ENCODE assay signal across 2 cellular contexts in genomic region chr17:38996660-38997337, GRCh38.
TF ChIP-seq lines count a peak whose summit lies in the region.

No MANE protein-coding gene starts in this region.

TF ChIP-seq in A549, 52 proteins besides CTCF, POLR2A, EP300 and RAD21:
- TF ChIP-seq REST (IDR thresholded peaks at IDR 0.05), result no peak
- 0 out of 2 replicates have a peak, but pooled peaks have one; percentile 21 for TF ChIP-seq FOXS1 (CRISPR knock-in tag; IDR thresholded peaks at IDR 0.05)

TF ChIP-seq in K562, 482 proteins besides CTCF, POLR2A, EP300 and RAD21 (continued from another document and continues in another):
- TF ChIP-seq, protein P1, sequence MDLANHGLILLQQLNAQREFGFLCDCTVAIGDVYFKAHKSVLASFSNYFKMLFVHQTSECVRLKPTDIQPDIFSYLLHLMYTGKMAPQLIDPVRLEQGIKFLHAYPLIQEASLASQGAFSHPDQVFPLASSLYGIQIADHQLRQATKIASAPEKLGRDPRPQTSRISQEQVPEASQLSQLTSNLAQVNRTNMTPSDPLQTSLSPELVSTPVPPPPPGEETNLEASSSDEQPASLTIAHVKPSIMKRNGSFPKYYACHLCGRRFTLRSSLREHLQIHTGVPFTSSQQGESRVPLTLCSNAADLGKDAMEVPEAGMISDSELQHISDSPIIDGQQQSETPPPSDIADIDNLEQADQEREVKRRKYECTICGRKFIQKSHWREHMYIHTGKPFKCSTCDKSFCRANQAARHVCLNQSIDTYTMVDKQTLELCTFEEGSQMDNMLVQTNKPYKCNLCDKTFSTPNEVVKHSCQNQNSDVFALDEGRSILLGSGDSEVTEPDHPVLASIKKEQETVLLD (IDR thresholded peaks at IDR 0.05), result no peak
- TF ChIP-seq, protein P2, sequence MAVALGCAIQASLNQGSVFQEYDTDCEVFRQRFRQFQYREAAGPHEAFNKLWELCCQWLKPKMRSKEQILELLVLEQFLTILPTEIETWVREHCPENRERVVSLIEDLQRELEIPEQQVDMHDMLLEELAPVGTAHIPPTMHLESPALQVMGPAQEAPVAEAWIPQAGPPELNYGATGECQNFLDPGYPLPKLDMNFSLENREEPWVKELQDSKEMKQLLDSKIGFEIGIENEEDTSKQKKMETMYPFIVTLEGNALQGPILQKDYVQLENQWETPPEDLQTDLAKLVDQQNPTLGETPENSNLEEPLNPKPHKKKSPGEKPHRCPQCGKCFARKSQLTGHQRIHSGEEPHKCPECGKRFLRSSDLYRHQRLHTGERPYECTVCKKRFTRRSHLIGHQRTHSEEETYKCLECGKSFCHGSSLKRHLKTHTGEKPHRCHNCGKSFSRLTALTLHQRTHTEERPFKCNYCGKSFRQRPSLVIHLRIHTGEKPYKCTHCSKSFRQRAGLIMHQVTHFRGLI (CRISPR knock-in tag; IDR thresholded peaks at IDR 0.05), result no peak
- TF ChIP-seq, protein P3, sequence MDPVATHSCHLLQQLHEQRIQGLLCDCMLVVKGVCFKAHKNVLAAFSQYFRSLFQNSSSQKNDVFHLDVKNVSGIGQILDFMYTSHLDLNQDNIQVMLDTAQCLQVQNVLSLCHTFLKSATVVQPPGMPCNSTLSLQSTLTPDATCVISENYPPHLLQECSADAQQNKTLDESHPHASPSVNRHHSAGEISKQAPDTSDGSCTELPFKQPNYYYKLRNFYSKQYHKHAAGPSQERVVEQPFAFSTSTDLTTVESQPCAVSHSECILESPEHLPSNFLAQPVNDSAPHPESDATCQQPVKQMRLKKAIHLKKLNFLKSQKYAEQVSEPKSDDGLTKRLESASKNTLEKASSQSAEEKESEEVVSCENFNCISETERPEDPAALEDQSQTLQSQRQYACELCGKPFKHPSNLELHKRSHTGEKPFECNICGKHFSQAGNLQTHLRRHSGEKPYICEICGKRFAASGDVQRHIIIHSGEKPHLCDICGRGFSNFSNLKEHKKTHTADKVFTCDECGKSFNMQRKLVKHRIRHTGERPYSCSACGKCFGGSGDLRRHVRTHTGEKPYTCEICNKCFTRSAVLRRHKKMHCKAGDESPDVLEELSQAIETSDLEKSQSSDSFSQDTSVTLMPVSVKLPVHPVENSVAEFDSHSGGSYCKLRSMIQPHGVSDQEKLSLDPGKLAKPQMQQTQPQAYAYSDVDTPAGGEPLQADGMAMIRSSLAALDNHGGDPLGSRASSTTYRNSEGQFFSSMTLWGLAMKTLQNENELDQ (CRISPR knock-in tag; IDR thresholded peaks at IDR 0.05; ENCODE audit: borderline replicate concordance), result no peak
- TF ChIP-seq ZNF644 (tag; IDR thresholded peaks at IDR 0.05; ENCODE audit: low read depth), result no peak
- TF ChIP-seq SIN3B (IDR thresholded peaks at IDR 0.05; ENCODE audit: low read depth), result no peak
- no peak for TF ChIP-seq MYC (IDR thresholded peaks at IDR 0.05; ENCODE audit: low read depth, low read length)
- TF ChIP-seq MYC (CRISPR knock-in tag; IDR thresholded peaks at IDR 0.05; ENCODE audit: borderline replicate concordance, low read depth), result no peak
- no peak for TF ChIP-seq THRA (IDR thresholded peaks at IDR 0.05)
- no peak for TF ChIP-seq FOXM1 (IDR thresholded peaks at IDR 0.05; ENCODE audit: low read depth)
- TF ChIP-seq FOXM1 (CRISPR knock-in tag; IDR thresholded peaks at IDR 0.05; ENCODE audit: low read depth), result no peak
- no peak for TF ChIP-seq TCF3 (CRISPR knock-in tag; IDR thresholded peaks at IDR 0.05)
- no peak for TF ChIP-seq SMARCA5 (IDR thresholded peaks at IDR 0.05)
- no peak for TF ChIP-seq KAT2B (IDR thresholded peaks at IDR 0.05; ENCODE audit: low read depth, low read length)
- peak; percentile 31 to 42; a peak in 1 of 4 replicates for TF ChIP-seq ARNT (IDR thresholded peaks at IDR 0.05)
- no peak for TF ChIP-seq EWSR1 (IDR thresholded peaks at IDR 0.05; ENCODE audit: borderline replicate concordance, low read depth, partially characterized antibody)
- no peak for TF ChIP-seq TARDBP (IDR thresholded peaks at IDR 0.05)
- no peak for TF ChIP-seq PATZ1 (CRISPR knock-in tag; IDR thresholded peaks at IDR 0.05; ENCODE audit: borderline replicate concordance)
- no peak for TF ChIP-seq SIX5 (IDR thresholded peaks at IDR 0.05; ENCODE audit: borderline replicate concordance in 1 of 2, insufficient read depth in 1 of 2, low read depth in 1 of 2, low read length in 2 of 2)
- no peak for TF ChIP-seq FOXK2 (conservative IDR thresholded peaks at IDR 0.05 in 1 of 2, IDR thresholded peaks at IDR 0.05 in 1 of 2; ENCODE audit: low read depth in 2 of 2)
- TF ChIP-seq MAFG (tag; conservative IDR thresholded peaks at IDR 0.05), result no peak
- TF ChIP-seq TRIM24 (IDR thresholded peaks at IDR 0.05), result peak; percentile 77 to 92
- no peak for TF ChIP-seq ZNF212 (CRISPR knock-in tag; IDR thresholded peaks at IDR 0.05)
- TF ChIP-seq USF1 (CRISPR knock-in tag; IDR thresholded peaks at IDR 0.05), result no peak
- no peak for TF ChIP-seq RUNX1 (IDR thresholded peaks at IDR 0.05; ENCODE audit: low read depth)
- no peak for TF ChIP-seq ZNF699 (CRISPR knock-in tag; IDR thresholded peaks at IDR 0.05; ENCODE audit: insufficient replicate concordance)
- TF ChIP-seq NFE2 (IDR thresholded peaks at IDR 0.05; ENCODE audit: low read depth), result no peak
- no peak for TF ChIP-seq ZNF146 (CRISPR knock-in tag; IDR thresholded peaks at IDR 0.05; ENCODE audit: unreplicated experiment)
- no peak for TF ChIP-seq SRSF1 (IDR thresholded peaks at IDR 0.05; ENCODE audit: low read depth, low read length)
- TF ChIP-seq SP1 (CRISPR knock-in tag; IDR thresholded peaks at IDR 0.05), result no peak
- TF ChIP-seq ZFPM2 (CRISPR knock-in tag; IDR thresholded peaks at IDR 0.05), result no peak
- no peak; the same call in 1 of the 2 replicates for TF ChIP-seq ATF7 (IDR thresholded peaks at IDR 0.05)
- peak; percentile 54; the same call in 1 of the 2 replicates for TF ChIP-seq ZEB2 (IDR thresholded peaks at IDR 0.05)
- no peak for TF ChIP-seq ELF4 (CRISPR knock-in tag; IDR thresholded peaks at IDR 0.05)
- no peak for TF ChIP-seq ZNF778 (CRISPR knock-in tag; IDR thresholded peaks at IDR 0.05)
- no peak for TF ChIP-seq KLF16 (IDR thresholded peaks at IDR 0.05)
- TF ChIP-seq RAD51 (IDR thresholded peaks at IDR 0.05; ENCODE audit: borderline replicate concordance, low read depth), result no peak
- TF ChIP-seq DPF2 (IDR thresholded peaks at IDR 0.05), result no peak
- no peak for TF ChIP-seq ZNF785 (CRISPR knock-in tag; IDR thresholded peaks at IDR 0.05)
- no peak for TF ChIP-seq POLR3G (IDR thresholded peaks at IDR 0.05; ENCODE audit: extremely low read depth, insufficient read length, insufficient replicate concordance)
- TF ChIP-seq MLLT1 (IDR thresholded peaks at IDR 0.05), result 0 out of 4 replicates have a peak, but pooled peaks of 1 of the 2 experiments have one; percentile 26
- no peak for TF ChIP-seq MAZ (CRISPR knock-in tag; conservative IDR thresholded peaks at IDR 0.05 in 1 of 2, IDR thresholded peaks at IDR 0.05 in 1 of 2)
- no peak for TF ChIP-seq BRCA1 (IDR thresholded peaks at IDR 0.05)
- no peak for TF ChIP-seq BRCA1 (CRISPR knock-in tag; IDR thresholded peaks at IDR 0.05)
- TF ChIP-seq HMG20A (CRISPR knock-in tag; conservative IDR thresholded peaks at IDR 0.05), result no peak
- TF ChIP-seq ZBTB5 (IDR thresholded peaks at IDR 0.05), result no peak
- TF ChIP-seq CBX3 (IDR thresholded peaks at IDR 0.05; ENCODE audit: borderline replicate concordance in 1 of 2, low read length in 2 of 2), result peak in 1 of 2 experiments; percentile 97; a peak in 2 of 3 replicates
- TF ChIP-seq ZNF551 (CRISPR knock-in tag; IDR thresholded peaks at IDR 0.05), result no peak
- no peak for TF ChIP-seq ZNF583 (CRISPR knock-in tag; IDR thresholded peaks at IDR 0.05)
- peak; percentile 99 for TF ChIP-seq TRIM28 (IDR thresholded peaks at IDR 0.05)
- no peak for TF ChIP-seq ELK1 (CRISPR knock-in tag; IDR thresholded peaks at IDR 0.05)
- TF ChIP-seq, protein P4, sequence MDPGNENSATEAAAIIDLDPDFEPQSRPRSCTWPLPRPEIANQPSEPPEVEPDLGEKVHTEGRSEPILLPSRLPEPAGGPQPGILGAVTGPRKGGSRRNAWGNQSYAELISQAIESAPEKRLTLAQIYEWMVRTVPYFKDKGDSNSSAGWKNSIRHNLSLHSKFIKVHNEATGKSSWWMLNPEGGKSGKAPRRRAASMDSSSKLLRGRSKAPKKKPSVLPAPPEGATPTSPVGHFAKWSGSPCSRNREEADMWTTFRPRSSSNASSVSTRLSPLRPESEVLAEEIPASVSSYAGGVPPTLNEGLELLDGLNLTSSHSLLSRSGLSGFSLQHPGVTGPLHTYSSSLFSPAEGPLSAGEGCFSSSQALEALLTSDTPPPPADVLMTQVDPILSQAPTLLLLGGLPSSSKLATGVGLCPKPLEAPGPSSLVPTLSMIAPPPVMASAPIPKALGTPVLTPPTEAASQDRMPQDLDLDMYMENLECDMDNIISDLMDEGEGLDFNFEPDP (CRISPR knock-in tag; IDR thresholded peaks at IDR 0.05), result no peak
- no peak for TF ChIP-seq HDAC6 (IDR thresholded peaks at IDR 0.05; ENCODE audit: low read depth, low read length)
- no peak for TF ChIP-seq TSC22D4 (tag; IDR thresholded peaks at IDR 0.05)
